In the genomic region with DNA sequence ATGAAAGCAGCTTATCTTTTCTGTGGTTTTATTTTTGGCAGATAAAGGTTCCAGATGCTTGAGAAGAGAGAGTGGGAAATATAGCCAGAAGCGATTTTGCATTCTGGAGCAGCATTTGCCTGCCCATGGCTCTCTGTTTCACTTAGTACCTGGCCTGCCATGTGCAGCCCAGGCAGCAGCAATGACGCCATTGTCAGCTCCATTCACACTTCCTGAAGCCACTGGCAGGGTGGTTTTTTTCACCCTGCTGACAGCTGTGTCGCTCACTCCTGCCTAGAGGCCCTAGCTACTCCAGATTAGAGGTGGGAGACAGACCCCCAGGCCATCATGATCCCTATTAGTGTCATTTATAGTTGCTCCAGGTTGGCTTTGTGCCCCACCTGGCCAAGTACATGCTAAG, we compare ENCODE assay signal across 32 cellular contexts. TPM values are rescaled to one million over a fixed set of nuclear protein-coding genes. Genes with fewer than 3 reads are reported as not detected.
"Had no signal": no experiment of that assay in that cellular context is flagged by ENCODE, and none has a peak within 500 bp of the region (broad histone marks: within the 10 kb centered on the region; RNA-seq: fewer than 3 reads in every experiment).

No MANE protein-coding gene starts in this region.

- H3K9me3 ChIP-seq: pancreas, psoas muscle, sigmoid colon, upper lobe of left lung had no signal

- H3K27ac ChIP-seq: pancreas, psoas muscle, sigmoid colon, upper lobe of left lung had no signal

- H3K27me3 ChIP-seq: upper lobe of left lung had no signal

- H3K4me1 ChIP-seq: psoas muscle, sigmoid colon, upper lobe of left lung had no signal

- H3K9me3 Mint-ChIP-seq: activated CD4-positive, alpha-beta memory T cell treated with anti-CD3 and anti-CD28 coated beads, Interleukin-2, amount 10 ng/mL, durations not matched to agents 7 days and 5 days; activated CD4-positive, alpha-beta T cell treated with anti-CD3 and anti-CD28 coated beads, Interleukin-2, amount 10 ng/mL, durations not matched to agents 7 days and 5 days; activated T-cell treated with anti-CD3 and anti-CD28 coated beads, Interleukin-2, amount 50 U/mL, for 24 hours; naive B cell; nephron progenitor cell had no signal

- H3K4me3 ChIP-seq: pancreas, psoas muscle, sigmoid colon, upper lobe of left lung had no signal

- H3K36me3 ChIP-seq: pancreas, sigmoid colon, upper lobe of left lung had no signal

- H3K4me1 Mint-ChIP-seq: activated CD4-positive, alpha-beta memory T cell treated with anti-CD3 and anti-CD28 coated beads, Interleukin-2, amount 10 ng/mL, durations not matched to agents 7 days and 5 days; activated CD4-positive, alpha-beta T cell treated with anti-CD3 and anti-CD28 coated beads, Interleukin-2, amount 10 ng/mL, durations not matched to agents 7 days and 5 days; naive B cell; stimulated activated effector memory CD8-positive, alpha-beta T cell treated with anti-CD3 and anti-CD28 coated beads, Interleukin-12 subunit alpha, Interleukin-12 subunit beta, amount 100 ng/mL, for 72 hours had no signal

- H3K27ac Mint-ChIP-seq: activated CD4-positive, alpha-beta memory T cell treated with anti-CD3 and anti-CD28 coated beads, Interleukin-2, amount 10 ng/mL, durations not matched to agents 7 days and 5 days; activated CD4-positive, alpha-beta T cell treated with anti-CD3 and anti-CD28 coated beads, Interleukin-2, amount 10 ng/mL, durations not matched to agents 7 days and 5 days; activated T-cell treated with anti-CD3 and anti-CD28 coated beads, Interleukin-2, amount 50 U/mL, for 24 hours; effector memory CD8-positive, alpha-beta T cell; naive B cell; nephron progenitor cell; stimulated activated effector memory CD8-positive, alpha-beta T cell treated with anti-CD3 and anti-CD28 coated beads, Interleukin-12 subunit alpha, Interleukin-12 subunit beta, amount 100 ng/mL, for 72 hours; stimulated activated naive CD8-positive, alpha-beta T cell treated with anti-CD3 and anti-CD28 coated beads, Interleukin-15, Interleukin-2, amounts not matched to agents 100 ng/mL and 50 ng/mL, for 24 hours had no signal

- H3K27me3 Mint-ChIP-seq: activated CD4-positive, alpha-beta memory T cell treated with anti-CD3 and anti-CD28 coated beads, Interleukin-2, amount 10 ng/mL, durations not matched to agents 7 days and 5 days; activated CD4-positive, alpha-beta T cell treated with anti-CD3 and anti-CD28 coated beads, Interleukin-2, amount 10 ng/mL, durations not matched to agents 7 days and 5 days; activated T-cell treated with anti-CD3 and anti-CD28 coated beads, Interleukin-2, amount 50 U/mL, for 24 hours; effector memory CD8-positive, alpha-beta T cell; stimulated activated naive CD8-positive, alpha-beta T cell treated with anti-CD3 and anti-CD28 coated beads, Interleukin-15, Interleukin-2, amounts not matched to agents 100 ng/mL and 50 ng/mL, for 24 hours had no signal

- H3K4me3 Mint-ChIP-seq: activated CD4-positive, alpha-beta memory T cell treated with anti-CD3 and anti-CD28 coated beads, Interleukin-2, amount 10 ng/mL, durations not matched to agents 7 days and 5 days; activated CD4-positive, alpha-beta T cell treated with anti-CD3 and anti-CD28 coated beads, Interleukin-2, amount 10 ng/mL, durations not matched to agents 7 days and 5 days; activated T-cell treated with anti-CD3 and anti-CD28 coated beads, Interleukin-2, amount 50 U/mL, for 24 hours; effector memory CD8-positive, alpha-beta T cell; naive B cell; nephron progenitor cell; stimulated activated effector memory CD8-positive, alpha-beta T cell treated with anti-CD3 and anti-CD28 coated beads, Interleukin-12 subunit alpha, Interleukin-12 subunit beta, amount 100 ng/mL, for 72 hours; stimulated activated naive CD8-positive, alpha-beta T cell treated with anti-CD3 and anti-CD28 coated beads, Interleukin-15, Interleukin-2, amounts not matched to agents 100 ng/mL and 50 ng/mL, for 24 hours had no signal

- ATAC-seq: effector memory CD8-positive, alpha-beta T cell; left cardiac atrium; left ventricle myocardium superior; pancreas; psoas muscle; stimulated activated effector memory CD8-positive, alpha-beta T cell treated with anti-CD3 and anti-CD28 coated beads, Interleukin-12 subunit alpha, Interleukin-12 subunit beta, amount 100 ng/mL, for 72 hours had no signal

- DNase-seq: activated CD4-positive, alpha-beta memory T cell treated with anti-CD3 and anti-CD28 coated beads, Interleukin-2, amount 10 ng/mL, durations not matched to agents 7 days and 5 days; activated CD4-positive, alpha-beta T cell treated with anti-CD3 and anti-CD28 coated beads for 1 hour; activated CD4-positive, alpha-beta T cell treated with anti-CD3 and anti-CD28 coated beads, Interleukin-2, amount 10 ng/mL, durations not matched to agents 7 days and 5 days; activated CD8-positive, alpha-beta memory T cell treated with anti-CD3 and anti-CD28 coated beads, Interleukin-2, amount 50 U/mL, for 48 hours; activated gamma-delta T cell; activated naive CD4-positive, alpha-beta T cell treated with anti-CD3 and anti-CD28 coated beads, Interleukin-2, amount 50 U/mL, for 16 hours; activated T-cell treated with anti-CD3 and anti-CD28 coated beads, Interleukin-2, amount 50 U/mL, for 24 hours; amniotic stem cell; caudate nucleus; cortex of kidney; effector memory CD8-positive, alpha-beta T cell; foreskin fibroblast; head of caudate nucleus; left cardiac atrium; left ventricle myocardium superior; naive B cell; nephron progenitor cell; pancreas; psoas muscle; sigmoid colon; small intestine; stimulated activated CD4-positive, alpha-beta T cell treated with anti-CD3 and anti-CD28 coated beads, Interleukin-4, amount 100 ng/mL, for 24 hours; substantia nigra; upper lobe of left lung had no signal

- H3K36me3 Mint-ChIP-seq: naive B cell; stimulated activated effector memory CD8-positive, alpha-beta T cell treated with anti-CD3 and anti-CD28 coated beads, Interleukin-12 subunit alpha, Interleukin-12 subunit beta, amount 100 ng/mL, for 72 hours had no signal

RNA-seq across cellular contexts. Expression of gene NEUROD6, which starts 30.1 kb away (rescaled TPM):
- total RNA-seq: activated CD4-positive, alpha-beta memory T cell treated with anti-CD3 and anti-CD28 coated beads, Interleukin-2, amount 10 ng/mL, durations not matched to agents 7 days and 5 days; activated CD4-positive, alpha-beta T cell treated with anti-CD3 and anti-CD28 coated beads, Interleukin-2, amount 10 ng/mL, durations not matched to agents 7 days and 5 days; astrocyte; chondrocyte; endothelial cell of umbilical vein; fibroblast of lung; left cardiac atrium; left ventricle myocardium superior; lung microvascular endothelial cell; pancreas; psoas muscle; sigmoid colon; upper lobe of left lung had no signal
- polyA plus RNA-seq: endothelial cell of umbilical vein, fibroblast of lung, keratinocyte, pancreas, sigmoid colon had no signal
